In the genomic region with DNA sequence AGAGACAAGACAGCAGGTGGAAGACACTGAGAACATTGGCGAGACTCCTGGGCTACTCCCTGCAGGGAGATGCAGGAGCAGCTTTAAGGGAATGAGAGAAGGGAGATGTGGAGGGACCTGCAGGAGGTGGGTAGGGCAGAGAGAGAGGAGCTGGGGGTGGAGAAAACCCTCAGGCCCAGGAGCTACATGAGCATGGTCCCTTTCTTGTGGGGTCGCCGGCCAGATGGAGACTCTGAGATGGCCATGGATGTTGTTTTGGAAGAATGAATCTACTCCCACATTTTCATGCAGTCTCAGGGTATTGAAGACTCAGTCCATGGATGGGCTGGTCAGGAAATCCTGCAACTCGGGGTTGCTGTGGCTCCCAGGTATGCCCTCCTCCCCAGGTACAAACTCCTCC, we compare ENCODE assay signal across 1 cellular context.
TF ChIP-seq lines count a peak whose summit lies in the region.

No MANE protein-coding gene starts in this region.

TF ChIP-seq in WTC11, 78 proteins besides CTCF, POLR2A, EP300 and RAD21 (continued from another document):
- TF ChIP-seq, protein P1, sequence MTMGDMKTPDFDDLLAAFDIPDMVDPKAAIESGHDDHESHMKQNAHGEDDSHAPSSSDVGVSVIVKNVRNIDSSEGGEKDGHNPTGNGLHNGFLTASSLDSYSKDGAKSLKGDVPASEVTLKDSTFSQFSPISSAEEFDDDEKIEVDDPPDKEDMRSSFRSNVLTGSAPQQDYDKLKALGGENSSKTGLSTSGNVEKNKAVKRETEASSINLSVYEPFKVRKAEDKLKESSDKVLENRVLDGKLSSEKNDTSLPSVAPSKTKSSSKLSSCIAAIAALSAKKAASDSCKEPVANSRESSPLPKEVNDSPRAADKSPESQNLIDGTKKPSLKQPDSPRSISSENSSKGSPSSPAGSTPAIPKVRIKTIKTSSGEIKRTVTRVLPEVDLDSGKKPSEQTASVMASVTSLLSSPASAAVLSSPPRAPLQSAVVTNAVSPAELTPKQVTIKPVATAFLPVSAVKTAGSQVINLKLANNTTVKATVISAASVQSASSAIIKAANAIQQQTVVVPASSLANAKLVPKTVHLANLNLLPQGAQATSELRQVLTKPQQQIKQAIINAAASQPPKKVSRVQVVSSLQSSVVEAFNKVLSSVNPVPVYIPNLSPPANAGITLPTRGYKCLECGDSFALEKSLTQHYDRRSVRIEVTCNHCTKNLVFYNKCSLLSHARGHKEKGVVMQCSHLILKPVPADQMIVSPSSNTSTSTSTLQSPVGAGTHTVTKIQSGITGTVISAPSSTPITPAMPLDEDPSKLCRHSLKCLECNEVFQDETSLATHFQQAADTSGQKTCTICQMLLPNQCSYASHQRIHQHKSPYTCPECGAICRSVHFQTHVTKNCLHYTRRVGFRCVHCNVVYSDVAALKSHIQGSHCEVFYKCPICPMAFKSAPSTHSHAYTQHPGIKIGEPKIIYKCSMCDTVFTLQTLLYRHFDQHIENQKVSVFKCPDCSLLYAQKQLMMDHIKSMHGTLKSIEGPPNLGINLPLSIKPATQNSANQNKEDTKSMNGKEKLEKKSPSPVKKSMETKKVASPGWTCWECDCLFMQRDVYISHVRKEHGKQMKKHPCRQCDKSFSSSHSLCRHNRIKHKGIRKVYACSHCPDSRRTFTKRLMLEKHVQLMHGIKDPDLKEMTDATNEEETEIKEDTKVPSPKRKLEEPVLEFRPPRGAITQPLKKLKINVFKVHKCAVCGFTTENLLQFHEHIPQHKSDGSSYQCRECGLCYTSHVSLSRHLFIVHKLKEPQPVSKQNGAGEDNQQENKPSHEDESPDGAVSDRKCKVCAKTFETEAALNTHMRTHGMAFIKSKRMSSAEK (CRISPR knock-in tag; IDR thresholded peaks at IDR 0.05; ENCODE audit: borderline replicate concordance): no peak
- TF ChIP-seq KAT7 (CRISPR knock-in tag; IDR thresholded peaks at IDR 0.05; ENCODE audit: borderline replicate concordance) (no peak), ZNF396 (CRISPR knock-in tag; IDR thresholded peaks at IDR 0.05; ENCODE audit: borderline replicate concordance) (no peak)
